15 cellular contexts compared by ENCODE assay signal in the genomic region with DNA sequence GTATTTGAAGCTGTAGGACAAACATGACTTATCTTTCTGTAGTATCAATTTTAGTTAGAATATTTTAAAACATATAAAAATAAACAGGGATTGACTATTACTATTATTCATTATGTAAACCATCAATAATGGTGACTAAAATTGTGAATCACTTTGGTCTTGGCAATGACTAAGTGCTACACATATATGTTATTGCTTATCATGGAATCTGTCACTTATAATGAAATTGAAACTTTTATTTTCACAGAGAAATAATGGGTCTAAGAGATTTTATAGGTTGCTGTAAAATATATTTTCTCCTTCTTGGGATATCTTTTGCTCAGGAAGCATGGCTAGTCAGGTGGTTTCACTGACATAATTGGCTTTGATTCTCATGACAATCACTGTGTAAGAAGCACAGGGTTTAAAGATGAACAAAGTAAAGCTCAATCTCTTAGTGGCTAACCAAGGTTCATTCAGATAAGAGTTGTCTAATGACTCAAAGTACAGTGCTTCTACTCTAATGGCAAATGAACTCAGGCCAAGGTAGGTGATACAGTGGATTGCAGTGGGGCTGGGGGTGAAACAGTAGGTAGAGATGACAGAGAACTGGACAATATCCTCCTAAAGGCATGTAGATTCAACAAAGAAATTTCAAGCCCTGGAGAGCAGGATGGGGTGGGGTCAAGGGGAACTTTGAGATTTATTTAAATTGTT.
DNase-seq lines count a peak whose midpoint lies in the region; ATAC-seq and TF ChIP-seq lines count a peak whose summit lies in the region.
"Had no signal": no experiment of that assay in that cellular context is flagged by ENCODE, and none has a peak within 500 bp of the region (broad histone marks: within the 10 kb centered on the region; RNA-seq: fewer than 3 reads in every experiment).

No MANE protein-coding gene starts in this region.

- H3K9me2 ChIP-seq in hepatocyte (replicated peaks; ENCODE audit: insufficient read depth), result no peaks in the 10 kb centered on the region

- H3K27ac ChIP-seq in hepatocyte, result peak overlapping the region; percentile 31
- H3K27ac ChIP-seq: 22Rv1, A549, C4-2B had no signal

- peak; percentile 46 for ATAC-seq in HG02610 (IDR thresholded peaks at IDR 0.05; ENCODE audit: unreplicated experiment)
- no peak for ATAC-seq in Right ventricle myocardium superior (ENCODE audit: poor library complexity)
- ATAC-seq: A549 had no signal

- no peaks in the 10 kb centered on the region for H3K36me3 ChIP-seq in hepatocyte (replicated peaks; ENCODE audit: insufficient read depth, low read depth)
- H3K36me3 ChIP-seq: HAP-1 had no signal

- H3K4me1 ChIP-seq in hepatocyte (ENCODE audit: insufficient read depth), result no peaks in the 10 kb centered on the region
- H3K4me1 ChIP-seq: A549, HAP-1 had no signal

- H3K79me2 ChIP-seq in hepatocyte, result no peaks in the 10 kb centered on the region

- no peak overlapping the region for H2AFZ ChIP-seq in hepatocyte

- peak; percentile 27 for DNase-seq in NCI-H82 (lab: John Stamatoyannopoulos, UW)
- DNase-seq in NCI-H82 treated with DMSO at 0.1 percent for 48 hours (lab: John Stamatoyannopoulos, UW; ENCODE audit: unreplicated experiment), result no peak
- peak; percentile 10 for DNase-seq in hepatocyte (ENCODE audit: low spot score)
- DNase-seq in SHP77 treated with DMSO at 0.1 percent for 48 hours (lab: John Stamatoyannopoulos, UW), result no peak
- DNase-seq in Right ventricle myocardium superior, result no peak
- no peak for DNase-seq in NCI-H2227 treated with DMSO at 0.1 percent for 48 hours (lab: John Stamatoyannopoulos, UW)
- DNase-seq: AML-193; Caco-2; CD4-positive, alpha-beta T cell; GDM1 had no signal

- no peaks in the 10 kb centered on the region for H3K27me3 ChIP-seq in hepatocyte

- H4K20me1 ChIP-seq in hepatocyte (ENCODE audit: insufficient read depth, poor library complexity, severe bottlenecking), result no peaks in the 10 kb centered on the region

- intact Hi-C loops in Right ventricle myocardium superior (cut with DNase I), result no loop called here

- H3K4me3 ChIP-seq in hepatocyte, result no peak overlapping the region
- H3K4me3 ChIP-seq: A549, HAP-1 had no signal

- TF ChIP-seq CTCF in hepatocyte (IDR thresholded peaks at IDR 0.05; ENCODE audit: poor library complexity), result no peak

- no peaks in the 10 kb centered on the region for H3K9me3 ChIP-seq in hepatocyte (ENCODE audit: low read depth)
- H3K9me3 ChIP-seq: Caco-2, HAP-1 had no signal

- no peak overlapping the region for H3K4me2 ChIP-seq in hepatocyte
- H3K4me2 ChIP-seq: A549 had no signal

Comparison
In these comparisons a context has a peak if more than half of its experiments do, and no peak if none do; other contexts are left out.
1. DNase-seq: peak in NCI-H82 (single experiment) and hepatocyte (single experiment); none in NCI-H82 treated with DMSO at 0.1 percent for 48 hours (single experiment), SHP77 treated with DMSO at 0.1 percent for 48 hours (single experiment), Right ventricle myocardium superior (single experiment) and NCI-H2227 treated with DMSO at 0.1 percent for 48 hours (single experiment).